In genomic region chrX:63761639-63762038, GRCh38 we compare ENCODE assay signal across 2 cellular contexts.
TF ChIP-seq lines count a peak whose summit lies in the region.

No MANE protein-coding gene starts in this region.

TF ChIP-seq in SK-N-SH, 30 proteins besides CTCF, POLR2A, EP300 and RAD21 (continued from another document):
- TF ChIP-seq USF1 (IDR thresholded peaks at IDR 0.05; ENCODE audit: borderline replicate concordance, low read depth) = no peak
- no peak for TF ChIP-seq USF2 (IDR thresholded peaks at IDR 0.05; ENCODE audit: borderline replicate concordance, low read depth, low read length)
- TF ChIP-seq REST (IDR thresholded peaks at IDR 0.05; ENCODE audit: low read depth, low read length) = no peak
- TF ChIP-seq ELF1 (IDR thresholded peaks at IDR 0.05) = no peak
- no peak for TF ChIP-seq ZBTB33 (IDR thresholded peaks at IDR 0.05; ENCODE audit: borderline replicate concordance, low read depth)
- no peak for TF ChIP-seq FOSL2 (IDR thresholded peaks at IDR 0.05; ENCODE audit: borderline replicate concordance, low read depth)
- no peak for TF ChIP-seq FOXJ3 (CRISPR knock-in tag; IDR thresholded peaks at IDR 0.05)
- TF ChIP-seq NFIC (IDR thresholded peaks at IDR 0.05; ENCODE audit: borderline replicate concordance) = no peak
- TF ChIP-seq TEAD4 (IDR thresholded peaks at IDR 0.05; ENCODE audit: borderline replicate concordance, insufficient read depth) = no peak
- TF ChIP-seq YY1 (IDR thresholded peaks at IDR 0.05; ENCODE audit: low read depth) = no peak
- TF ChIP-seq EZH2phosphoT487 (IDR thresholded peaks at IDR 0.05; ENCODE audit: borderline replicate concordance, low read depth) = no peak
- no peak for TF ChIP-seq IRF3 (IDR thresholded peaks at IDR 0.05; ENCODE audit: low read depth, low read length)
- TF ChIP-seq SIN3A (IDR thresholded peaks at IDR 0.05; ENCODE audit: borderline replicate concordance, low read depth, low read length) = no peak

TF ChIP-seq in SK-N-SH treated with all-trans-retinoic acid at 6 μM for 48 hours, 23 proteins besides CTCF, POLR2A, EP300 and RAD21 (continued from another document):
- no peak for TF ChIP-seq ARNTL (CRISPR knock-in tag; IDR thresholded peaks at IDR 0.05; ENCODE audit: borderline replicate concordance, low read depth)
- no peak for TF ChIP-seq POU6F1 (CRISPR knock-in tag; IDR thresholded peaks at IDR 0.05; ENCODE audit: borderline replicate concordance, low read depth)
- no peak for TF ChIP-seq CSDC2 (CRISPR knock-in tag; IDR thresholded peaks at IDR 0.05)
